In the genomic region with DNA sequence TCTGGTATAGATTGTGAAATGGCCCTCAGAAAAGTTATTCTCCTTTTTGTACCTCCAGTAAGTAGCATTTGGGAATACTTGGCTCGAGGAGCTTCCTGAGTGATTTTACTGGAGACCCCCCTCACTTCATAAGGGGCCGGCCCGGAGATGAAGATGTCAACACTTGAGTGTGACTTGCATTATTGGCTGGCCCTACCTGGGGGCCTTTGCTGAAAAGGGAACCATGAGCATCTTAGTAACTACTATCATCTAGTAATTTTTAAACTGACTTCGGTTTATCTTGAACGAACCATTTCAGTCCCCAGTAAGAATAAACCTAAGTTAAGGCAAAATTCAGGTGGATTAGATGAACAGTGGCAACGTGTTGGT, we compare ENCODE assay signal across 8 cellular contexts. TPM values are rescaled to one million over a fixed set of nuclear protein-coding genes. Genes with fewer than 3 reads are reported as not detected.
A peak's percentile ranks its signal among the peaks of the same experiment; 100 is the strongest.
DNase-seq lines count a peak whose midpoint lies in the region; ATAC-seq and TF ChIP-seq lines count a peak whose summit lies in the region.

No MANE protein-coding gene starts in this region.

- peak; percentile 60 for DNase-seq in activated CD4-positive, alpha-beta T cell treated with anti-CD3 and anti-CD28 coated beads, Interleukin-2, amount 10 ng/mL, durations not matched to agents 24 days and 14 days
- no peak for DNase-seq in activated CD4-positive, alpha-beta T cell treated with anti-CD3 and anti-CD28 coated beads for 1 hour
- no peak for DNase-seq in activated CD4-positive, alpha-beta memory T cell treated with anti-CD3 and anti-CD28 coated beads, Interleukin-2, amount 10 ng/mL, durations not matched to agents 7 days and 5 days
- no peak for DNase-seq in testis
- no peak for DNase-seq in NCI-H128 (lab: John Stamatoyannopoulos, UW; ENCODE audit: unreplicated experiment)
- DNase-seq in NCI-H1436 treated with DMSO at 0.1 percent for 48 hours (lab: John Stamatoyannopoulos, UW): no peak

- H3K27me3 Mint-ChIP-seq in activated CD4-positive, alpha-beta T cell treated with anti-CD3 and anti-CD28 coated beads, Interleukin-2, amount 10 ng/mL, durations not matched to agents 24 days and 14 days: no peaks in the 10 kb centered on the region
- H3K27me3 Mint-ChIP-seq in activated CD4-positive, alpha-beta memory T cell treated with anti-CD3 and anti-CD28 coated beads, Interleukin-2, amount 10 ng/mL, durations not matched to agents 7 days and 5 days: peaks cover 3% of the 10 kb centered on the region

- no peak for TF ChIP-seq CTCF in testis (IDR thresholded peaks at IDR 0.05)

- H3K27ac ChIP-seq in iPS-18a (ENCODE audit: low read length) (no peak overlapping the region), testis (peak overlapping the region; percentile 92 to 94)

- peak overlapping the region; percentile 80 for H3K4me3 Mint-ChIP-seq in activated CD4-positive, alpha-beta T cell treated with anti-CD3 and anti-CD28 coated beads, Interleukin-2, amount 10 ng/mL, durations not matched to agents 24 days and 14 days
- H3K4me3 Mint-ChIP-seq in activated CD4-positive, alpha-beta memory T cell treated with anti-CD3 and anti-CD28 coated beads, Interleukin-2, amount 10 ng/mL, durations not matched to agents 7 days and 5 days: peak overlapping the region; percentile 83

- H3K4me1 ChIP-seq in iPS-18a (ENCODE audit: control insufficient read depth, low read depth, low read length): peaks cover 6% of the 10 kb centered on the region
- H3K4me1 ChIP-seq in testis: peaks cover 4% of the 10 kb centered on the region

- ATAC-seq in GM18520 (IDR thresholded peaks at IDR 0.05; ENCODE audit: unreplicated experiment): no peak

- H3K4me3 ChIP-seq in iPS-18a (ENCODE audit: low read length): peak overlapping the region; percentile 75
- H3K4me3 ChIP-seq in testis: peak overlapping the region in 1 of 2 donors; percentile 72

- no peak overlapping the region for H3K9ac ChIP-seq in iPS-18a (ENCODE audit: low read length)

- no peak for TF ChIP-seq POLR2A in testis (IDR thresholded peaks at IDR 0.05)

- peak overlapping the region; percentile 85 for H3K27ac Mint-ChIP-seq in activated CD4-positive, alpha-beta T cell treated with anti-CD3 and anti-CD28 coated beads, Interleukin-2, amount 10 ng/mL, durations not matched to agents 24 days and 14 days
- H3K27ac Mint-ChIP-seq in activated CD4-positive, alpha-beta memory T cell treated with anti-CD3 and anti-CD28 coated beads, Interleukin-2, amount 10 ng/mL, durations not matched to agents 7 days and 5 days: peak overlapping the region; percentile 89

- POLR2A ChIA-PET in activated CD4-positive, alpha-beta memory T cell treated with anti-CD3 and anti-CD28 coated beads, Interleukin-2, amount 10 ng/mL, durations not matched to agents 7 days and 5 days (lab: Charles Lee): interaction anchor here (1.0 to 2.5 kb wide), 3 partner anchors 16 to 313 kb away, joined by 3 to 20 read pairs (median 3); a partner anchor contains a TSS

- H3K27me3 ChIP-seq in iPS-18a (ENCODE audit: control insufficient read depth, insufficient read depth, low read length): peaks cover 19% of the 10 kb centered on the region
- H3K27me3 ChIP-seq in testis: no peaks in the 10 kb centered on the region

- intact Hi-C loops in activated CD4-positive, alpha-beta T cell treated with anti-CD3 and anti-CD28 coated beads, Interleukin-2, amount 10 ng/mL, durations not matched to agents 24 days and 14 days (cut with micrococcal nuclease): no loop called here
- intact Hi-C loops in testis (cut with DNase I; ENCODE audit: low total_unique reads): no loop called here

- H3K9me3 ChIP-seq in iPS-18a (ENCODE audit: control insufficient read depth, low read depth, low read length) (no peaks in the 10 kb centered on the region), testis (no peaks in the 10 kb centered on the region)

- H3K36me3 Mint-ChIP-seq in activated CD4-positive, alpha-beta T cell treated with anti-CD3 and anti-CD28 coated beads, Interleukin-2, amount 10 ng/mL, durations not matched to agents 24 days and 14 days (ENCODE audit: low read depth): peaks cover 2% of the 10 kb centered on the region
- H3K36me3 Mint-ChIP-seq in activated CD4-positive, alpha-beta memory T cell treated with anti-CD3 and anti-CD28 coated beads, Interleukin-2, amount 10 ng/mL, durations not matched to agents 7 days and 5 days (ENCODE audit: low read depth): peaks cover 5% of the 10 kb centered on the region

- WGBS in testis, 2 donors: 49 to 57% methylated on average over 6 of the region's 6 CpGs

- CTCF ChIA-PET in activated CD4-positive, alpha-beta memory T cell treated with anti-CD3 and anti-CD28 coated beads, Interleukin-2, amount 10 ng/mL, durations not matched to agents 7 days and 5 days (lab: Charles Lee): interaction anchor here (0.8 to 1.5 kb wide), 2 partner anchors 16 to 306 kb away, joined by 4 to 5 read pairs; a partner anchor contains a TSS

- H3K9me3 Mint-ChIP-seq in activated CD4-positive, alpha-beta T cell treated with anti-CD3 and anti-CD28 coated beads, Interleukin-2, amount 10 ng/mL, durations not matched to agents 24 days and 14 days: no peaks in the 10 kb centered on the region
- no peaks in the 10 kb centered on the region for H3K9me3 Mint-ChIP-seq in activated CD4-positive, alpha-beta memory T cell treated with anti-CD3 and anti-CD28 coated beads, Interleukin-2, amount 10 ng/mL, durations not matched to agents 7 days and 5 days

- peaks cover 8% of the 10 kb centered on the region for H3K4me1 Mint-ChIP-seq in activated CD4-positive, alpha-beta T cell treated with anti-CD3 and anti-CD28 coated beads, Interleukin-2, amount 10 ng/mL, durations not matched to agents 24 days and 14 days
- peaks cover 11% of the 10 kb centered on the region for H3K4me1 Mint-ChIP-seq in activated CD4-positive, alpha-beta memory T cell treated with anti-CD3 and anti-CD28 coated beads, Interleukin-2, amount 10 ng/mL, durations not matched to agents 7 days and 5 days

- H3K36me3 ChIP-seq in iPS-18a (ENCODE audit: control insufficient read depth, low read depth, low read length) (no peaks in the 10 kb centered on the region), testis (ENCODE audit: low read depth, missing control alignments) (no peaks in the 10 kb centered on the region)

RNA-seq across cellular contexts. Expression of a gene that starts 1.3 kb away (rescaled TPM):
- total RNA-seq in activated CD4-positive, alpha-beta T cell treated with anti-CD3 and anti-CD28 coated beads, Interleukin-2, amount 10 ng/mL, durations not matched to agents 24 days and 14 days: 1.7 and 2.4 TPM in 2 replicates
- total RNA-seq in activated CD4-positive, alpha-beta memory T cell treated with anti-CD3 and anti-CD28 coated beads, Interleukin-2, amount 10 ng/mL, durations not matched to agents 7 days and 5 days: 1 to 10 TPM; 2.2 to 3.0 TPM
- total RNA-seq in testis: 10 to 100 TPM in 1 of 2 donors, 1 to 10 TPM in 1; 7.0 to 10.8 TPM
- 15.3 TPM for polyA plus RNA-seq in testis (ENCODE audit: insufficient read depth, low read depth, low replicate concordance)

RNA-seq across cellular contexts. Expression of a gene that starts 15.8 kb away (rescaled TPM):
- 3.7 and 4.8 TPM in 2 replicates for total RNA-seq in activated CD4-positive, alpha-beta T cell treated with anti-CD3 and anti-CD28 coated beads, Interleukin-2, amount 10 ng/mL, durations not matched to agents 24 days and 14 days
- total RNA-seq in activated CD4-positive, alpha-beta memory T cell treated with anti-CD3 and anti-CD28 coated beads, Interleukin-2, amount 10 ng/mL, durations not matched to agents 7 days and 5 days: 1 to 10 TPM; 9.0 to 9.6 TPM
- 10 to 100 TPM; 37.4 to 61.4 TPM for total RNA-seq in testis
- 66.6 TPM for polyA plus RNA-seq in testis (ENCODE audit: insufficient read depth, low read depth, low replicate concordance)
